ENCODE assay signal across 16 cellular contexts in genomic region chr7:47488205-47488968, GRCh38.
DNase-seq lines count a peak whose midpoint lies in the region; ATAC-seq and TF ChIP-seq lines count a peak whose summit lies in the region.
"Had no signal": no experiment of that assay in that cellular context is flagged by ENCODE, and none has a peak within 500 bp of the region (broad histone marks: within the 10 kb centered on the region; RNA-seq: fewer than 3 reads in every experiment).

No MANE protein-coding gene starts in this region.

- H3K4me3 Mint-ChIP-seq in activated T-cell treated with anti-CD3 and anti-CD28 coated beads, Interleukin-2, amount 50 U/mL, for 24 hours, result no peak overlapping the region
- H3K4me3 Mint-ChIP-seq: activated naive CD4-positive, alpha-beta T cell treated with anti-CD3 and anti-CD28 coated beads, Interleukin-2, amount 50 U/mL, for 24 hours; CD4-positive, CD25-positive, alpha-beta regulatory T cell; naive B cell had no signal

- H2BK12ac ChIP-seq in neuronal stem cell (ENCODE audit: low read length), result peak overlapping the region; percentile 48

- 80 to 81% (median 81%) methylated on average over 12 of the region's 12 CpGs for WGBS in heart left ventricle, 4 donors
- no CpG with 5 or more reads among the region's 12 CpGs for WGBS in neuronal stem cell (ENCODE audit: extremely low coverage in 2 of 2, insufficient read length in 2 of 2, insufficient replicate concordance in 1 of 2), 2 donors

- H3K4me1 ChIP-seq in heart left ventricle (peaks cover 0 to 56% (median 35%) of the 10 kb centered on the region in 12 donors), left ventricle myocardium inferior (peaks cover 53% of the 10 kb centered on the region), neuronal stem cell (ENCODE audit: control insufficient read depth in 2 of 2, insufficient read depth in 1 of 2, low read depth in 1 of 2, low read length in 2 of 2) (peaks cover 4 to 60% of the 10 kb centered on the region in 2 donors), upper lobe of right lung (peaks cover 18% of the 10 kb centered on the region)

- peaks cover 23% of the 10 kb centered on the region for H3K79me1 ChIP-seq in neuronal stem cell (ENCODE audit: low read depth, low read length)

- H3K27me3 ChIP-seq in heart left ventricle (no peaks in the 10 kb centered on the region), left ventricle myocardium inferior (ENCODE audit: low read depth) (no peaks in the 10 kb centered on the region), neuronal stem cell (ENCODE audit: control insufficient read depth in 3 of 3, insufficient read depth in 3 of 3, low read depth in 1 of 3, low read length in 3 of 3) (no peaks in the 10 kb centered on the region), upper lobe of right lung (no peaks in the 10 kb centered on the region)

- no peaks in the 10 kb centered on the region for H3K9me3 ChIP-seq in heart left ventricle
- H3K9me3 ChIP-seq in left ventricle myocardium inferior (replicated peaks), result no peaks in the 10 kb centered on the region
- peaks cover 8 to 10% of the 10 kb centered on the region in 2 donors for H3K9me3 ChIP-seq in neuronal stem cell (replicated peaks in 1 of 2; ENCODE audit: control insufficient read depth in 2 of 2, insufficient read depth in 1 of 2, low read depth in 1 of 2, low read length in 2 of 2)
- no peaks in the 10 kb centered on the region for H3K9me3 ChIP-seq in upper lobe of right lung

- peak overlapping the region; percentile 93 for H3K18ac ChIP-seq in neuronal stem cell (ENCODE audit: low read length)

- H2AFZ ChIP-seq in neuronal stem cell (ENCODE audit: low read length), result no peak overlapping the region

- H3K4me3 ChIP-seq in heart left ventricle (no peak overlapping the region), left ventricle myocardium inferior (no peak overlapping the region), neuronal stem cell (ENCODE audit: low read length in 2 of 2) (no peak overlapping the region), upper lobe of right lung (no peak overlapping the region)

- no peaks in the 10 kb centered on the region for H3K36me3 Mint-ChIP-seq in activated T-cell treated with anti-CD3 and anti-CD28 coated beads, Interleukin-2, amount 50 U/mL, for 24 hours (ENCODE audit: low read depth)
- H3K36me3 Mint-ChIP-seq: activated naive CD4-positive, alpha-beta T cell treated with anti-CD3 and anti-CD28 coated beads, Interleukin-2, amount 50 U/mL, for 24 hours; CD4-positive, CD25-positive, alpha-beta regulatory T cell; naive B cell had no signal

- H3K14ac ChIP-seq in neuronal stem cell (ENCODE audit: low read length), result no peak overlapping the region

- H3K4me2 ChIP-seq in neuronal stem cell (ENCODE audit: insufficient read depth, low read length, poor library complexity, severe bottlenecking), result peak overlapping the region; percentile 24

- H2BK120ac ChIP-seq in neuronal stem cell (ENCODE audit: low read depth, low read length), result no peak overlapping the region

- ATAC-seq in heart left ventricle (no peak), Right ventricle myocardium inferior (no peak), upper lobe of right lung (peak; percentile 30), HG03280 (IDR thresholded peaks at IDR 0.05; ENCODE audit: unreplicated experiment) (no peak), GM21423 (IDR thresholded peaks at IDR 0.05; ENCODE audit: unreplicated experiment) (no peak)
- ATAC-seq: activated CD4-positive, CD25-positive, alpha-beta regulatory T cell treated with anti-CD3 and anti-CD28 coated beads, Interleukin-2, amount 50 U/mL, for 24 hours had no signal

- no peak overlapping the region for H2BK15ac ChIP-seq in neuronal stem cell (ENCODE audit: low read length)

- H2BK5ac ChIP-seq in neuronal stem cell (ENCODE audit: low read length), result no peak overlapping the region

- H3K36me3 ChIP-seq in heart left ventricle (no peaks in the 10 kb centered on the region), left ventricle myocardium inferior (no peaks in the 10 kb centered on the region), neuronal stem cell (replicated peaks in 1 of 2; ENCODE audit: control insufficient read depth in 2 of 2, insufficient read depth in 2 of 2, low read length in 2 of 2) (peaks cover 0 to 6% of the 10 kb centered on the region in 2 donors), upper lobe of right lung (no peaks in the 10 kb centered on the region)

- H3K9me3 Mint-ChIP-seq in activated T-cell treated with anti-CD3 and anti-CD28 coated beads, Interleukin-2, amount 50 U/mL, for 24 hours, result no peaks in the 10 kb centered on the region
- H3K9me3 Mint-ChIP-seq: activated naive CD4-positive, alpha-beta T cell treated with anti-CD3 and anti-CD28 coated beads, Interleukin-2, amount 50 U/mL, for 24 hours; naive B cell had no signal

- no peak overlapping the region for H4K8ac ChIP-seq in neuronal stem cell (ENCODE audit: low read depth, low read length)

- no peak overlapping the region for H3K9ac ChIP-seq in neuronal stem cell (ENCODE audit: low read depth, low read length, poor library complexity)

- no peak for TF ChIP-seq POLR2A in heart left ventricle (IDR thresholded peaks at IDR 0.05)

- no peak for DNase-seq in heart left ventricle
- DNase-seq in Right ventricle myocardium inferior (ENCODE audit: missing footprints), result no peak
- DNase-seq in left ventricle myocardium inferior, result no peak
- no peak for DNase-seq in neuronal stem cell (ENCODE audit: low spot score)
- no peak for DNase-seq in upper lobe of right lung
- no peak for DNase-seq in activated T-cell treated with anti-CD3 and anti-CD28 coated beads, Interleukin-2, amount 50 U/mL, for 24 hours
- DNase-seq: CD4-positive, CD25-positive, alpha-beta regulatory T cell; naive B cell; NCI-H748 treated with DMSO at 0.1 percent for 48 hours; RPMI8226; stimulated activated naive CD4-positive, alpha-beta T cell treated with Interleukin-2 at 50 U/mL for 16 hours; T-helper 2 cell had no signal

- no peak overlapping the region for H3K23ac ChIP-seq in neuronal stem cell (ENCODE audit: low read depth, low read length, poor library complexity)

- no peak overlapping the region for H3K4ac ChIP-seq in neuronal stem cell (ENCODE audit: low read length)

- peak overlapping the region in 10 of 12 donors; percentile 1 to 93 (median 58) for H3K27ac ChIP-seq in heart left ventricle
- peak overlapping the region; percentile 62 for H3K27ac ChIP-seq in left ventricle myocardium inferior (replicated peaks)
- H3K27ac ChIP-seq in neuronal stem cell (replicated peaks; ENCODE audit: low read length), result peak overlapping the region; percentile 96
- no peak overlapping the region for H3K27ac ChIP-seq in upper lobe of right lung

- H3K27me3 Mint-ChIP-seq in activated T-cell treated with anti-CD3 and anti-CD28 coated beads, Interleukin-2, amount 50 U/mL, for 24 hours, result peaks cover 6% of the 10 kb centered on the region
- H3K27me3 Mint-ChIP-seq: CD4-positive, CD25-positive, alpha-beta regulatory T cell; naive B cell had no signal

- peak overlapping the region; percentile 65 for H2AK5ac ChIP-seq in neuronal stem cell (ENCODE audit: low read depth, low read length)

- intact Hi-C loops in heart left ventricle (cut with DNase I) (loop anchor here in 1 of 10 donors (10.0 kb wide), 1 partner anchor 86 kb away; no protein-coding TSS in a partner anchor), Right ventricle myocardium inferior (cut with DNase I) (no loop called here), left ventricle myocardium inferior (cut with micrococcal nuclease) (no loop called here), upper lobe of right lung (cut with DNase I) (no loop called here)

- TF ChIP-seq CTCF in heart left ventricle (IDR thresholded peaks at IDR 0.05) (no peak), left ventricle myocardium inferior (IDR thresholded peaks at IDR 0.05; ENCODE audit: borderline replicate concordance) (no peak), upper lobe of right lung (IDR thresholded peaks at IDR 0.05) (no peak)

- H3K27ac Mint-ChIP-seq in activated T-cell treated with anti-CD3 and anti-CD28 coated beads, Interleukin-2, amount 50 U/mL, for 24 hours, result no peak overlapping the region
- H3K27ac Mint-ChIP-seq: activated naive CD4-positive, alpha-beta T cell treated with anti-CD3 and anti-CD28 coated beads, Interleukin-2, amount 50 U/mL, for 24 hours; CD4-positive, CD25-positive, alpha-beta regulatory T cell had no signal

- no peaks in the 10 kb centered on the region for H3K4me1 Mint-ChIP-seq in activated T-cell treated with anti-CD3 and anti-CD28 coated beads, Interleukin-2, amount 50 U/mL, for 24 hours (ENCODE audit: low read depth)
- H3K4me1 Mint-ChIP-seq: activated naive CD4-positive, alpha-beta T cell treated with anti-CD3 and anti-CD28 coated beads, Interleukin-2, amount 50 U/mL, for 24 hours; CD4-positive, CD25-positive, alpha-beta regulatory T cell had no signal

- peak overlapping the region; percentile 93 for H4K91ac ChIP-seq in neuronal stem cell (ENCODE audit: low read depth, low read length, poor library complexity)
